In genomic region chr20:63293456-63293855, GRCh38 we compare ENCODE assay signal across 2 cellular contexts.
A peak's percentile ranks its signal among the peaks of the same experiment; 100 is the strongest.
TF ChIP-seq lines count a peak whose summit lies in the region.

No MANE protein-coding gene starts in this region.

TF ChIP-seq in HepG2, 621 proteins besides CTCF, POLR2A, EP300 and RAD21:
- TF ChIP-seq RBM39 (IDR thresholded peaks at IDR 0.05; ENCODE audit: low read depth, low read length, poor library complexity, severe bottlenecking): peak; percentile 10
- no peak for TF ChIP-seq ZNF362 (CRISPR knock-in tag; IDR thresholded peaks at IDR 0.05; ENCODE audit: borderline replicate concordance)

TF ChIP-seq in H1, 55 proteins besides CTCF, POLR2A, EP300 and RAD21:
- TF ChIP-seq BACH1 (IDR thresholded peaks at IDR 0.05; ENCODE audit: low read length) (no peak), CHD7 (IDR thresholded peaks at IDR 0.05; ENCODE audit: insufficient replicate concordance, low read length) (no peak), HDAC2 (IDR thresholded peaks at IDR 0.05; ENCODE audit: borderline replicate concordance in 1 of 2, low read depth in 2 of 2, low read length in 2 of 2) (no peak), SIN3A (conservative IDR thresholded peaks at IDR 0.05 in 1 of 2, IDR thresholded peaks at IDR 0.05 in 1 of 2; ENCODE audit: low read depth in 1 of 2, low read length in 2 of 2) (no peak), CBX5 (IDR thresholded peaks at IDR 0.05; ENCODE audit: low read depth, low read length) (no peak), SIX5 (IDR thresholded peaks at IDR 0.05; ENCODE audit: low read depth, low read length) (no peak), KDM1A (IDR thresholded peaks at IDR 0.05; ENCODE audit: borderline replicate concordance, low read length) (no peak), NANOG (IDR thresholded peaks at IDR 0.05; ENCODE audit: insufficient read depth, low read depth, low read length, poor library complexity, severe bottlenecking) (no peak), TEAD4 (IDR thresholded peaks at IDR 0.05; ENCODE audit: low read depth, low read length) (no peak), TBP (IDR thresholded peaks at IDR 0.05; ENCODE audit: low read depth, low read length) (no peak), CBX8 (IDR thresholded peaks at IDR 0.05; ENCODE audit: borderline replicate concordance, low read depth, low read length) (no peak), SAP30 (IDR thresholded peaks at IDR 0.05; ENCODE audit: insufficient read depth, insufficient replicate concordance, low read length) (no peak), TAF1 (IDR thresholded peaks at IDR 0.05; ENCODE audit: low read depth, low read length) (no peak), PHF8 (conservative IDR thresholded peaks at IDR 0.05; ENCODE audit: low read depth, low read length) (no peak), ATF3 (IDR thresholded peaks at IDR 0.05; ENCODE audit: insufficient read depth, low read depth, low read length) (no peak), POLR2AphosphoS5 (IDR thresholded peaks at IDR 0.05; ENCODE audit: low read depth, low read length) (no peak)
